Comparison of ENCODE assay signal across 9 cellular contexts in genomic region chrX:131763674-131764073, GRCh38.
DNase-seq lines count a peak whose midpoint lies in the region; ATAC-seq and TF ChIP-seq lines count a peak whose summit lies in the region.
"Had no signal": no experiment of that assay in that cellular context is flagged by ENCODE, and none has a peak within 500 bp of the region (broad histone marks: within the 10 kb centered on the region; RNA-seq: fewer than 3 reads in every experiment).

No MANE protein-coding gene starts in this region.

- ATAC-seq in GM19395 (IDR thresholded peaks at IDR 0.05; ENCODE audit: unreplicated experiment) (peak; percentile 78), left cardiac atrium (peak in 1 of 2 donors; percentile 93)
- ATAC-seq in activated CD4-positive, alpha-beta T cell treated with anti-CD3 and anti-CD28 coated beads for 36 hours = no peak

- no peaks in the 10 kb centered on the region for H3K79me2 ChIP-seq in OCI-LY7 (ENCODE audit: insufficient read depth, low read depth, low read length)

- POLR2A ChIA-PET in OCI-LY7 (lab: Charles Lee) = no interaction called here
- POLR2A ChIA-PET in activated CD4-positive, alpha-beta T cell treated with anti-CD3 and anti-CD28 coated beads for 36 hours (lab: Charles Lee) = no interaction called here

- intact Hi-C loops in OCI-LY7 (cut with micrococcal nuclease; ENCODE audit: unreplicated experiment) = no loop called here
- intact Hi-C loops in left cardiac atrium (cut with DNase I) = no loop called here
- intact Hi-C loops in activated CD4-positive, alpha-beta T cell treated with anti-CD3 and anti-CD28 coated beads for 36 hours (cut with DNase I, micrococcal nuclease) = no loop called here

- no peaks in the 10 kb centered on the region for H3K4me1 ChIP-seq in OCI-LY7 (ENCODE audit: insufficient read depth, low read length, poor library complexity, severe bottlenecking)

- no peak overlapping the region for H2AFZ ChIP-seq in OCI-LY7 (ENCODE audit: low read length)

- CTCF ChIA-PET in OCI-LY7 (lab: Charles Lee; ENCODE audit: unreplicated experiment) = no interaction called here
- CTCF ChIA-PET in activated CD4-positive, alpha-beta T cell treated with anti-CD3 and anti-CD28 coated beads for 36 hours (lab: Charles Lee) = no interaction called here

- DNase-seq in AG10803 (ENCODE audit: low read depth) (peak; percentile 17), OCI-LY7 (ENCODE audit: low spot score) (peak; percentile 1), left cardiac atrium (peak; percentile 78), SKM-1 (lab: John Stamatoyannopoulos, UW; ENCODE audit: unreplicated experiment) (no peak), HuH-7.5 (ENCODE audit: low spot score) (no peak)
- DNase-seq in activated CD4-positive, alpha-beta T cell treated with anti-CD3 and anti-CD28 coated beads for 1 hour = no peak
- no peak for DNase-seq in activated CD4-positive, alpha-beta T cell treated with anti-CD3 and anti-CD28 coated beads for 36 hours
- DNase-seq: activated naive CD8-positive, alpha-beta T cell treated with anti-CD3 and anti-CD28 coated beads, Interleukin-2, amount 10 ng/mL, durations not matched to agents 7 days and 5 days had no signal

- H3K9me3 Mint-ChIP-seq in activated CD4-positive, alpha-beta T cell treated with anti-CD3 and anti-CD28 coated beads for 36 hours (ENCODE audit: low read depth) = no peaks in the 10 kb centered on the region

- H3K4me1 Mint-ChIP-seq in activated CD4-positive, alpha-beta T cell treated with anti-CD3 and anti-CD28 coated beads for 36 hours = no peaks in the 10 kb centered on the region
- H3K4me1 Mint-ChIP-seq: activated naive CD8-positive, alpha-beta T cell treated with anti-CD3 and anti-CD28 coated beads, Interleukin-2, amount 10 ng/mL, durations not matched to agents 7 days and 5 days had no signal

- H3K27me3 Mint-ChIP-seq in activated CD4-positive, alpha-beta T cell treated with anti-CD3 and anti-CD28 coated beads for 36 hours = no peaks in the 10 kb centered on the region
- H3K27me3 Mint-ChIP-seq: activated naive CD8-positive, alpha-beta T cell treated with anti-CD3 and anti-CD28 coated beads, Interleukin-2, amount 10 ng/mL, durations not matched to agents 7 days and 5 days had no signal

- H3K4me3 ChIP-seq in AG10803 (ENCODE audit: low read length) (no peak overlapping the region), OCI-LY7 (ENCODE audit: low read depth, low read length, poor library complexity, severe bottlenecking) (no peak overlapping the region)

- H3K9me3 ChIP-seq in OCI-LY7 (ENCODE audit: low read length) = no peaks in the 10 kb centered on the region

- no peaks in the 10 kb centered on the region for H3K36me3 ChIP-seq in OCI-LY7 (ENCODE audit: insufficient read depth, low read length)

- H3K36me3 Mint-ChIP-seq in activated CD4-positive, alpha-beta T cell treated with anti-CD3 and anti-CD28 coated beads for 36 hours (ENCODE audit: low read depth) = peaks cover 20% of the 10 kb centered on the region

- H3K4me2 ChIP-seq in OCI-LY7 (ENCODE audit: low read length) = peak overlapping the region; percentile 16; the same call in 1 of the 2 replicates

- H3K4me3 Mint-ChIP-seq in activated CD4-positive, alpha-beta T cell treated with anti-CD3 and anti-CD28 coated beads for 36 hours = no peak overlapping the region
- H3K4me3 Mint-ChIP-seq: activated naive CD8-positive, alpha-beta T cell treated with anti-CD3 and anti-CD28 coated beads, Interleukin-2, amount 10 ng/mL, durations not matched to agents 7 days and 5 days had no signal

- no peaks in the 10 kb centered on the region for H4K20me1 ChIP-seq in OCI-LY7 (ENCODE audit: insufficient read depth, low read length)

- H3K27ac Mint-ChIP-seq in activated CD4-positive, alpha-beta T cell treated with anti-CD3 and anti-CD28 coated beads for 36 hours = no peak overlapping the region
- H3K27ac Mint-ChIP-seq: activated naive CD8-positive, alpha-beta T cell treated with anti-CD3 and anti-CD28 coated beads, Interleukin-2, amount 10 ng/mL, durations not matched to agents 7 days and 5 days had no signal

- TF ChIP-seq CTCF in AG10803 (conservative IDR thresholded peaks at IDR 0.05; ENCODE audit: low read length) = no peak
- TF ChIP-seq CTCF in OCI-LY7 (conservative IDR thresholded peaks at IDR 0.05; ENCODE audit: low read length) = no peak

- no TSS peak for BruUV-seq in OCI-LY7 (replicated peaks; lab: Mats Ljungman, UMichigan)

- no peaks in the 10 kb centered on the region for H3K9me2 ChIP-seq in OCI-LY7 (ENCODE audit: insufficient read depth, low read length)

- no peak overlapping the region for H3K27ac ChIP-seq in OCI-LY7 (ENCODE audit: low read depth, low read length, poor library complexity, severe bottlenecking)

Comparison
In these comparisons a context has a peak if more than half of its experiments do, and no peak if none do; other contexts are left out.
1. DNase-seq: peak in AG10803 (single experiment), OCI-LY7 (single experiment) and left cardiac atrium (single experiment); none in SKM-1 (single experiment), activated CD4-positive, alpha-beta T cell treated with anti-CD3 and anti-CD28 coated beads for 1 hour (single experiment), activated CD4-positive, alpha-beta T cell treated with anti-CD3 and anti-CD28 coated beads for 36 hours (single experiment) and HuH-7.5 (single experiment).